13 cellular contexts compared by ENCODE assay signal in genomic region chr4:13248621-13249298, GRCh38.
DNase-seq lines count a peak whose midpoint lies in the region; ATAC-seq and TF ChIP-seq lines count a peak whose summit lies in the region.
"Had no signal": no experiment of that assay in that cellular context is flagged by ENCODE, and none has a peak within 500 bp of the region (broad histone marks: within the 10 kb centered on the region; RNA-seq: fewer than 3 reads in every experiment).

No MANE protein-coding gene starts in this region.

- H3K79me2 ChIP-seq in mesendoderm (ENCODE audit: control insufficient read depth, insufficient read depth, low read length): no peaks in the 10 kb centered on the region

- H3K36me3 ChIP-seq in mesendoderm (ENCODE audit: control insufficient read depth, insufficient read depth, low read length): no peaks in the 10 kb centered on the region
- H3K36me3 ChIP-seq: thyroid gland had no signal

- WGBS in mesendoderm (ENCODE audit: extremely low coverage, insufficient coverage, low lambda C conversion rate): no CpG with 5 or more reads among the region's 2 CpGs

- no peak overlapping the region for H4K5ac ChIP-seq in mesendoderm (ENCODE audit: low read length)

- H3K4me2 ChIP-seq in mesendoderm (ENCODE audit: low read length): no peak overlapping the region

- H3K27ac ChIP-seq in mesendoderm (ENCODE audit: low read depth, low read length): no peak overlapping the region
- H3K27ac ChIP-seq: thyroid gland had no signal

- no peaks in the 10 kb centered on the region for H3K79me1 ChIP-seq in mesendoderm (ENCODE audit: low read length)

- H2BK5ac ChIP-seq in mesendoderm (ENCODE audit: low read length): no peak overlapping the region

- no peak overlapping the region for H3K4me3 ChIP-seq in astrocyte of the spinal cord (ENCODE audit: low read depth, low read length)
- H3K4me3 ChIP-seq in mesendoderm (ENCODE audit: low read length): no peak overlapping the region
- H3K4me3 ChIP-seq: thyroid gland had no signal

- intact Hi-C loops in head of caudate nucleus (cut with DNase I) (no loop called here), left colon (cut with DNase I, micrococcal nuclease) (no loop called here)

- no peak overlapping the region for H2BK120ac ChIP-seq in mesendoderm (ENCODE audit: low read depth, low read length)

- H3K18ac ChIP-seq in mesendoderm (ENCODE audit: low read length): no peak overlapping the region

- H3K4me1 ChIP-seq in mesendoderm (ENCODE audit: control insufficient read depth, low read depth, low read length): no peaks in the 10 kb centered on the region
- H3K4me1 ChIP-seq: thyroid gland had no signal

- ATAC-seq in left colon: no peak

- H3K4ac ChIP-seq in mesendoderm (ENCODE audit: low read depth, low read length): no peak overlapping the region

- no peak overlapping the region for H3K56ac ChIP-seq in mesendoderm (ENCODE audit: low read length)

- H3K27me3 ChIP-seq in mesendoderm (ENCODE audit: insufficient read depth, low read length, poor library complexity): no peaks in the 10 kb centered on the region
- H3K27me3 ChIP-seq: thyroid gland had no signal

- in situ Hi-C loops in astrocyte of the spinal cord (cut with HindIII; ENCODE audit: low sequenced_read_pairs): no loop called here

- H4K8ac ChIP-seq in mesendoderm (ENCODE audit: low read depth, low read length): no peak overlapping the region

- no peak overlapping the region for H3K9ac ChIP-seq in mesendoderm (ENCODE audit: low read length)

- H2BK15ac ChIP-seq in mesendoderm (replicated peaks; ENCODE audit: low read depth): no peak overlapping the region

- no peak overlapping the region for H2AK5ac ChIP-seq in mesendoderm (ENCODE audit: low read length)

- no peak overlapping the region for H3K23ac ChIP-seq in mesendoderm (ENCODE audit: low read length)

- DNase-seq in EL: peak; percentile 59
- DNase-seq in Kasumi-1 (lab: John Stamatoyannopoulos, UW): peak; percentile 2 to 37
- peak; percentile 14 for DNase-seq in astrocyte of the spinal cord (ENCODE audit: low read depth, low spot score)
- peak; percentile 48 for DNase-seq in mesendoderm
- DNase-seq in NCI-H446 treated with DMSO at 0.1 percent for 48 hours (lab: John Stamatoyannopoulos, UW): no peak
- DNase-seq in head of caudate nucleus: no peak
- DNase-seq in inferior parietal cortex (ENCODE audit: extremely low spot score): no peak
- DNase-seq in left colon: no peak
- DNase-seq: activated T-cell treated with anti-CD3 and anti-CD28 coated beads for 4 hours, DMS79 treated with DMSO at 0.1 percent for 48 hours, GOT3, NCI-H1092 treated with DMSO at 0.1 percent for 48 hours, thyroid gland had no signal

- peak; percentile 41 for TF ChIP-seq CTCF in astrocyte of the spinal cord (IDR thresholded peaks at IDR 0.05; ENCODE audit: low read depth, low read length)

Comparison
In these comparisons a context has a peak if more than half of its experiments do, and no peak if none do; other contexts are left out.
1. DNase-seq: peak in EL (single experiment), Kasumi-1 (2 of 2), astrocyte of the spinal cord (single experiment) and mesendoderm (single experiment); none in NCI-H446 treated with DMSO at 0.1 percent for 48 hours (single experiment), head of caudate nucleus (0 of 42), inferior parietal cortex (single experiment) and left colon (0 of 2).